Comparison of ENCODE assay signal across 22 cellular contexts in genomic region chr4:180636696-180637095, GRCh38.
DNase-seq lines count a peak whose midpoint lies in the region; ATAC-seq, FAIRE-seq and TF ChIP-seq lines count a peak whose summit lies in the region.
"Had no signal": no experiment of that assay in that cellular context is flagged by ENCODE, and none has a peak within 500 bp of the region (broad histone marks: within the 10 kb centered on the region; RNA-seq: fewer than 3 reads in every experiment).

No MANE protein-coding gene starts in this region.

- FAIRE-seq in GM12891 (lab: Jason Lieb, UNC) = no peak
- FAIRE-seq: GM18507, kidney had no signal

- ATAC-seq in GM19395 (IDR thresholded peaks at IDR 0.05; ENCODE audit: unreplicated experiment) (no peak), HG02840 (IDR thresholded peaks at IDR 0.05; ENCODE audit: low FRiP score, unreplicated experiment) (no peak)
- ATAC-seq: activated CD8-positive, alpha-beta memory T cell treated with anti-CD3 and anti-CD28 coated beads, Interleukin-2, amount 10 ng/mL, durations not matched to agents 7 days and 5 days; gastroesophageal sphincter had no signal

- TF ChIP-seq POLR2A in GM12891 (IDR thresholded peaks at IDR 0.05; ENCODE audit: low read depth, low read length) = no peak

- peak; percentile 63 for DNase-seq in HS-5 (ENCODE audit: low read depth)
- DNase-seq in amniotic stem cell (lab: John Stamatoyannopoulos, UW) = peak; percentile 64
- DNase-seq in fibroblast of the conjunctiva (ENCODE audit: low read depth) = peak; percentile 3
- DNase-seq in renal cortical epithelial cell (ENCODE audit: low read depth) = peak; percentile 89
- DNase-seq in stimulated activated naive CD4-positive, alpha-beta T cell treated with Interleukin-2 at 50 U/mL for 16 hours (lab: John Stamatoyannopoulos, UW) = no peak
- DNase-seq in GM12891 (ENCODE audit: insufficient read length, low spot score) = no peak
- DNase-seq: activated CD4-positive, alpha-beta T cell treated with anti-CD3 and anti-CD28 coated beads, Interleukin-2, amount 10 ng/mL, durations not matched to agents 7 days and 5 days; activated CD8-positive, alpha-beta memory T cell treated with anti-CD3 and anti-CD28 coated beads, Interleukin-2, amount 10 ng/mL, durations not matched to agents 7 days and 5 days; activated naive CD4-positive, alpha-beta T cell treated with anti-CD3 and anti-CD28 coated beads, Interleukin-2, amount 50 U/mL, for 16 hours; CD4-positive, CD25-positive, alpha-beta regulatory T cell; cerebellar nuclear complex; GOT3; kidney; NCI-H1092 treated with DMSO at 0.1 percent for 48 hours; NCI-H2029; NCI-H226; trophoblast cell; WERI-Rb-1 had no signal

TF ChIP-seq in GM12891, 5 proteins besides CTCF, POLR2A, EP300 and RAD21:
- no peak for TF ChIP-seq PAX5 (IDR thresholded peaks at IDR 0.05; ENCODE audit: insufficient read depth, low read length, severe bottlenecking)
- TF ChIP-seq POU2F2 (IDR thresholded peaks at IDR 0.05; ENCODE audit: low read depth, low read length) = no peak
- no peak for TF ChIP-seq SPI1 (IDR thresholded peaks at IDR 0.05; ENCODE audit: low read depth, low read length)
- TF ChIP-seq POLR2AphosphoS5 (IDR thresholded peaks at IDR 0.05; ENCODE audit: low read depth, low read length) = no peak
- no peak for TF ChIP-seq TAF1 (IDR thresholded peaks at IDR 0.05; ENCODE audit: low read depth, low read length)

Comparison
In these comparisons a context has a peak if more than half of its experiments do, and no peak if none do; other contexts are left out.
1. DNase-seq: peak in HS-5 (single experiment), amniotic stem cell (single experiment), fibroblast of the conjunctiva (single experiment) and renal cortical epithelial cell (single experiment); none in stimulated activated naive CD4-positive, alpha-beta T cell treated with Interleukin-2 at 50 U/mL for 16 hours (single experiment) and GM12891 (single experiment).